8 cellular contexts compared by ENCODE assay signal in the genomic region with DNA sequence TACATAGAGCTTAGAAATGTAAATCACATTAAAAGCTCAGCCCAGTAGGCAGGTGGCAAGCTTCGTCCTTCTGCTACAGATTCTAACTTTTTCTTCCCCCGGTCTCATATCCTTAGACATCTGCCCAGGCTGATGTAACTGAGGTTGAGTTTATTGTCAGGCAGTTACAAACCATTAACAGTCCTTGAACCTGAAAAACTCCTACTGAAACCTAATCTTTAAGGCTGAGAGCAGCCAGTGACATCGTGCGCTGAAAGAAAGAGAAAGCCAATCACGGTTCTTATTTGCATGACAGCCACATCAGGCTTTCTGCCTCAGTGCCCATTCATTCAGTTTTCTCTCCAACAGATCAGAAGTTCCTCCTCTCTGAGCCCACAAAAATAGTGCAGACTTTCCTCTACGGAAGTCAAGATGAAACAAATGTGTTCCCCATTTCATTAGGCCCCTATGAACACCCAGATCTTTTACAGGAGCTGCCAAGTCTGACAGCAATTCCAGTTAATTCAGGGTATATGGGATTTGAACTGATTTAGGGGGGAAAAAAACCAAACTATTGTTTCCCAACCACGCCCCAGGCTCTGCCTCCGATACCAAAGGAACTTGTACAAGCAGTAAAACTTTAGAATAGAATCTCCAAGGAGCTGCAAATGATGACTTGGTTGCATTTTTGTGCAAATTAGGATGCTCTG. TPM values are rescaled to one million over a fixed set of nuclear protein-coding genes. Genes with fewer than 3 reads are reported as not detected.
DNase-seq lines count a peak whose midpoint lies in the region; ATAC-seq, FAIRE-seq and TF ChIP-seq lines count a peak whose summit lies in the region.

Gene NHSL1, minus strand, starts transcription at position 192 of the 689 bp plus-strand sequence. CDS start 204 bp downstream, outside the sequence.

- H3K36me3 ChIP-seq in left lung = peaks cover 0 to 6% of the 10 kb centered on the region in 2 donors

- peaks cover 8 to 17% of the 10 kb centered on the region in 2 donors for H3K4me1 ChIP-seq in left lung

- TF ChIP-seq POLR2A in H54 (IDR thresholded peaks at IDR 0.05; ENCODE audit: low read depth, low read length) = no peak

- H3K27ac Mint-ChIP-seq in brain = peak within 1 kb of the TSS; percentile 73 to 98 (median 93)
- H3K27ac Mint-ChIP-seq in activated T-helper 1 cell treated with anti-CD3 and anti-CD28 coated beads, Interleukin-12 subunit alpha, Interleukin-12 subunit beta, Interleukin-2, Interleukin-4 antibody, amounts not matched to agents 30 ng/mL and 10 ng/mL and 1 ng/mL, durations not matched to agents 14 hours and 24 hours and 36 hours = no peak within 1 kb of the TSS

- TF ChIP-seq CTCF in brain (conservative IDR thresholded peaks at IDR 0.05) = no peak
- TF ChIP-seq CTCF in left lung (IDR thresholded peaks at IDR 0.05) = no peak

- H3K4me3 ChIP-seq in left lung = no peak within 1 kb of the TSS

- peak; percentile 94 for ATAC-seq in GM21390 (IDR thresholded peaks at IDR 0.05; ENCODE audit: unreplicated experiment)
- peak; percentile 35 for ATAC-seq in left lung

- no peak for FAIRE-seq in H54 (lab: Jason Lieb, UNC)

- no peaks in the 10 kb centered on the region for H3K9me3 ChIP-seq in left lung

- no peaks in the 10 kb centered on the region for H3K27me3 Mint-ChIP-seq in brain
- peaks cover 11% of the 10 kb centered on the region for H3K27me3 Mint-ChIP-seq in activated T-helper 1 cell treated with anti-CD3 and anti-CD28 coated beads, Interleukin-12 subunit alpha, Interleukin-12 subunit beta, Interleukin-2, Interleukin-4 antibody, amounts not matched to agents 30 ng/mL and 10 ng/mL and 1 ng/mL, durations not matched to agents 14 hours and 24 hours and 36 hours (ENCODE audit: insufficient read depth)

- no peaks in the 10 kb centered on the region for H3K9me3 Mint-ChIP-seq in brain
- no peaks in the 10 kb centered on the region for H3K9me3 Mint-ChIP-seq in activated T-helper 1 cell treated with anti-CD3 and anti-CD28 coated beads, Interleukin-12 subunit alpha, Interleukin-12 subunit beta, Interleukin-2, Interleukin-4 antibody, amounts not matched to agents 30 ng/mL and 10 ng/mL and 1 ng/mL, durations not matched to agents 14 hours and 24 hours and 36 hours

- no peaks in the 10 kb centered on the region for H3K27me3 ChIP-seq in left lung

- DNase-seq in DMS 273 (lab: John Stamatoyannopoulos, UW; ENCODE audit: unreplicated experiment) (peak; percentile 96), HK-2 (ENCODE audit: unreplicated experiment) (peak; percentile 26), left lung (no peak), H54 (ENCODE audit: insufficient read length, low spot score) (no peak)
- DNase-seq in activated T-helper 1 cell treated with anti-CD3 and anti-CD28 coated beads, Interleukin-12 subunit alpha, Interleukin-12 subunit beta, Interleukin-2, Interleukin-4 antibody, amounts not matched to agents 30 ng/mL and 10 ng/mL and 1 ng/mL, durations not matched to agents 14 hours and 24 hours and 36 hours (ENCODE audit: low spot score) = no peak
- DNase-seq in effector CD8-positive, alpha-beta T cell (lab: John Stamatoyannopoulos, UW) = no peak

- intact Hi-C loops in left lung (cut with DNase I) = no loop called here
- intact Hi-C loops in activated T-helper 1 cell treated with anti-CD3 and anti-CD28 coated beads, Interleukin-12 subunit alpha, Interleukin-12 subunit beta, Interleukin-2, Interleukin-4 antibody, amounts not matched to agents 30 ng/mL and 10 ng/mL and 1 ng/mL, durations not matched to agents 14 hours and 24 hours and 36 hours (cut with micrococcal nuclease) = no loop called here

- H3K27ac ChIP-seq in left lung = no peak within 1 kb of the TSS

- H3K4me3 Mint-ChIP-seq in brain = peak within 1 kb of the TSS; percentile 73 to 92 (median 85)
- H3K4me3 Mint-ChIP-seq in activated T-helper 1 cell treated with anti-CD3 and anti-CD28 coated beads, Interleukin-12 subunit alpha, Interleukin-12 subunit beta, Interleukin-2, Interleukin-4 antibody, amounts not matched to agents 30 ng/mL and 10 ng/mL and 1 ng/mL, durations not matched to agents 14 hours and 24 hours and 36 hours = no peak within 1 kb of the TSS

- H3K36me3 Mint-ChIP-seq in brain = peaks cover 22% of the 10 kb centered on the region
- no peaks in the 10 kb centered on the region for H3K36me3 Mint-ChIP-seq in activated T-helper 1 cell treated with anti-CD3 and anti-CD28 coated beads, Interleukin-12 subunit alpha, Interleukin-12 subunit beta, Interleukin-2, Interleukin-4 antibody, amounts not matched to agents 30 ng/mL and 10 ng/mL and 1 ng/mL, durations not matched to agents 14 hours and 24 hours and 36 hours (ENCODE audit: low read depth)

- peaks cover 59% of the 10 kb centered on the region for H3K4me1 Mint-ChIP-seq in brain
- no peaks in the 10 kb centered on the region for H3K4me1 Mint-ChIP-seq in activated T-helper 1 cell treated with anti-CD3 and anti-CD28 coated beads, Interleukin-12 subunit alpha, Interleukin-12 subunit beta, Interleukin-2, Interleukin-4 antibody, amounts not matched to agents 30 ng/mL and 10 ng/mL and 1 ng/mL, durations not matched to agents 14 hours and 24 hours and 36 hours (ENCODE audit: low read depth)

RNA-seq across cellular contexts. Expression of gene NHSL1, which starts in this region (rescaled TPM):
- polyA plus RNA-seq in brain (ENCODE audit: insufficient read depth, low read depth, low replicate concordance) = 18.2 TPM
- total RNA-seq in left lung = 10 to 100 TPM; 37.8 to 75.6 TPM
- 0.49 and 0.86 TPM in 2 replicates for total RNA-seq in activated T-helper 1 cell treated with anti-CD3 and anti-CD28 coated beads, Interleukin-12 subunit alpha, Interleukin-12 subunit beta, Interleukin-2, Interleukin-4 antibody, amounts not matched to agents 30 ng/mL and 10 ng/mL and 1 ng/mL, durations not matched to agents 14 hours and 24 hours and 36 hours

Comparison
In these comparisons a context has a peak if more than half of its experiments do, and no peak if none do; other contexts are left out.
1. RNA of gene NHSL1 (total RNA-seq): 37.8 to 75.6 TPM in left lung; 0.49 to 0.86 TPM in activated T-helper 1 cell treated with anti-CD3 and anti-CD28 coated beads, Interleukin-12 subunit alpha, Interleukin-12 subunit beta, Interleukin-2, Interleukin-4 antibody, amounts not matched to agents 30 ng/mL and 10 ng/mL and 1 ng/mL, durations not matched to agents 14 hours and 24 hours and 36 hours; every median in the first group is over 10 times any median in the second.
2. DNase-seq: peak in DMS 273 (single experiment) and HK-2 (single experiment); none in left lung (0 of 2), activated T-helper 1 cell treated with anti-CD3 and anti-CD28 coated beads, Interleukin-12 subunit alpha, Interleukin-12 subunit beta, Interleukin-2, Interleukin-4 antibody, amounts not matched to agents 30 ng/mL and 10 ng/mL and 1 ng/mL, durations not matched to agents 14 hours and 24 hours and 36 hours (single experiment), effector CD8-positive, alpha-beta T cell (single experiment) and H54 (single experiment).